Comparison of ENCODE assay signal across 1 cellular context in genomic region chr9:87464110-87464991, GRCh38.
TF ChIP-seq lines count a peak whose summit lies in the region.

No MANE protein-coding gene starts in this region.

TF ChIP-seq in SK-N-SH treated with all-trans-retinoic acid at 6 μM for 48 hours, 23 proteins besides CTCF, POLR2A, EP300 and RAD21 (continued from another document):
- TF ChIP-seq TCF4 (CRISPR knock-in tag; IDR thresholded peaks at IDR 0.05; ENCODE audit: borderline replicate concordance) (no peak), ZNF8 (CRISPR knock-in tag; IDR thresholded peaks at IDR 0.05) (no peak), PPARA (CRISPR knock-in tag; IDR thresholded peaks at IDR 0.05; ENCODE audit: borderline replicate concordance) (no peak), POU6F1 (CRISPR knock-in tag; IDR thresholded peaks at IDR 0.05; ENCODE audit: borderline replicate concordance, low read depth) (no peak), GLIS3 (CRISPR knock-in tag; IDR thresholded peaks at IDR 0.05) (no peak)
TF ChIP-seq in SK-N-SH treated with all-trans-retinoic acid at 6 μM for 48 hours: peak in this region for 0.
